30 cellular contexts compared by ENCODE assay signal in the genomic region with DNA sequence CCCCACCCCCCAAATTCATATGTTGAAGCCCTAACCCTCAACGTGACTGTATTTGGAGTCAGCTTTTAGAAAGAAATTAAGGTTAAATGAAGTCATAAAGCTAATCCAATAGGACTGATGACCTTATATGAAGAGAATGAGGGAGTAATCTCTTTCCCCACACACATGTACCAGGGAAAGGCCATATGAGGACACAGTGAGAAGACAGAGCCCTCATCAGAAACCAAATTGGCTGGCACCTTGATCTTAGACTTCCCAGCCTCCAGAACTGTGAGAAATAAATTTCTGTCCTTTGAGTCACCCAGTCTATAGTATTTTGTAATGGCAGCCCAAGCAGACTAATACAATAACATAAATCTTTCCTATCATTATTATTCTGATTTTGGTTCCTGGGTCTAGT.
"Had no signal": no experiment of that assay in that cellular context is flagged by ENCODE, and none has a peak within 500 bp of the region (broad histone marks: within the 10 kb centered on the region; RNA-seq: fewer than 3 reads in every experiment).

No MANE protein-coding gene starts in this region.

- H3K27me3 ChIP-seq: left lung, right lobe of liver, testis, transverse colon, uterus had no signal

- H3K4me1 ChIP-seq: left lung, right lobe of liver, testis, transverse colon, uterus had no signal

- H3K27me3 Mint-ChIP-seq: activated CD4-positive, alpha-beta memory T cell treated with anti-CD3 and anti-CD28 coated beads for 36 hours; activated CD4-positive, alpha-beta T cell treated with anti-CD3 and anti-CD28 coated beads, Interleukin-2, amount 10 ng/mL, durations not matched to agents 24 days and 14 days; activated naive CD8-positive, alpha-beta T cell treated with anti-CD3 and anti-CD28 coated beads for 36 hours; central memory CD8-positive, alpha-beta T cell; natural killer cell treated with Interleukin-12 subunit alpha and Interleukin-12 subunit beta and Interleukin-15 and Interleukin-18, amount 100 ng/mL, for 72 hours; T-helper 17 cell had no signal

- FAIRE-seq: islet of Langerhans had no signal

- H3K27ac ChIP-seq: left lung, right lobe of liver, skin epidermis, testis, transverse colon, uterus, WERI-Rb-1 had no signal

- ATAC-seq: activated CD4-positive, CD25-positive, alpha-beta regulatory T cell treated with anti-CD3 and anti-CD28 coated beads, Interleukin-2, amount 50 U/mL, for 24 hours; left lung; mucosa of descending colon; natural killer cell treated with Interleukin-12 subunit alpha and Interleukin-12 subunit beta and Interleukin-15 and Interleukin-18, amount 100 ng/mL, for 72 hours; right lobe of liver; stimulated activated naive CD8-positive, alpha-beta T cell treated with anti-CD3 and anti-CD28 coated beads, Interleukin-15, Interleukin-2, amounts not matched to agents 100 U/mL and 50 U/mL, for 24 hours; T-helper 17 cell had no signal

- H3K27ac Mint-ChIP-seq: activated CD4-positive, alpha-beta memory T cell treated with anti-CD3 and anti-CD28 coated beads for 36 hours; activated CD4-positive, alpha-beta T cell treated with anti-CD3 and anti-CD28 coated beads, Interleukin-2, amount 10 ng/mL, durations not matched to agents 24 days and 14 days; activated naive CD4-positive, alpha-beta T cell treated with anti-CD3 and anti-CD28 coated beads for 36 hours; activated naive CD8-positive, alpha-beta T cell treated with anti-CD3 and anti-CD28 coated beads for 36 hours; activated T-helper 1 cell treated with anti-CD3 and anti-CD28 coated beads, Interleukin-12 subunit alpha, Interleukin-12 subunit beta, Interleukin-2, Interleukin-4 antibody, amounts not matched to agents 30 ng/mL and 10 ng/mL and 1 ng/mL, durations not matched to agents 14 hours and 24 hours and 36 hours; natural killer cell treated with Interleukin-12 subunit alpha and Interleukin-12 subunit beta and Interleukin-15 and Interleukin-18, amount 100 ng/mL, for 72 hours; T-helper 17 cell had no signal

- DNase-seq: activated CD4-positive, alpha-beta memory T cell treated with anti-CD3 and anti-CD28 coated beads for 36 hours; activated CD4-positive, alpha-beta T cell treated with anti-CD3 and anti-CD28 coated beads, Interleukin-2, amount 10 ng/mL, durations not matched to agents 24 days and 14 days; activated CD8-positive, alpha-beta memory T cell treated with anti-CD3 and anti-CD28 coated beads, Interleukin-2, amount 50 U/mL, for 4 hours; activated effector memory CD4-positive, alpha-beta T cell treated with anti-CD3 and anti-CD28 coated beads, Interleukin-2, amount 50 U/mL, for 16 hours; activated naive CD4-positive, alpha-beta T cell treated with anti-CD3 and anti-CD28 coated beads for 36 hours; activated naive CD8-positive, alpha-beta T cell treated with anti-CD3 and anti-CD28 coated beads for 36 hours; activated T-cell treated with anti-CD3 and anti-CD28 coated beads, Interleukin-2, amount 50 U/mL, for 1 hour; amniotic stem cell; dermis blood vessel endothelial cell; effector CD4-positive, alpha-beta T cell; foreskin melanocyte; left lung; mucosa of descending colon; right lobe of liver; stimulated activated CD4-positive, alpha-beta T cell treated with anti-CD3 and anti-CD28 coated beads, Interleukin-12 subunit alpha, Interleukin-12 subunit beta, amount 100 ng/mL, for 4 hours; stimulated activated CD4-positive, alpha-beta T cell treated with anti-CD3 and anti-CD28 coated beads, Interleukin-4, amount 100 ng/mL, for 1 hour; stimulated activated naive CD8-positive, alpha-beta T cell treated with anti-CD3 and anti-CD28 coated beads, Interleukin-15, Interleukin-2, amounts not matched to agents 100 U/mL and 50 U/mL, for 24 hours; T-helper 17 cell; T1000; testis; transverse colon; uterus; WERI-Rb-1 had no signal

- H3K4me3 ChIP-seq: left lung, lung, mucosa of descending colon, right lobe of liver, skin epidermis, testis, transverse colon, uterus had no signal

- H3K9me3 ChIP-seq: right lobe of liver, testis, uterus had no signal

- H3K4me1 Mint-ChIP-seq: activated CD4-positive, alpha-beta T cell treated with anti-CD3 and anti-CD28 coated beads, Interleukin-2, amount 10 ng/mL, durations not matched to agents 24 days and 14 days; activated naive CD8-positive, alpha-beta T cell treated with anti-CD3 and anti-CD28 coated beads for 36 hours; central memory CD8-positive, alpha-beta T cell; T-helper 17 cell had no signal

- H3K36me3 ChIP-seq: left lung, right lobe of liver, transverse colon, uterus, WERI-Rb-1 had no signal

- H3K4me3 Mint-ChIP-seq: activated CD4-positive, alpha-beta memory T cell treated with anti-CD3 and anti-CD28 coated beads for 36 hours; activated CD4-positive, alpha-beta T cell treated with anti-CD3 and anti-CD28 coated beads, Interleukin-2, amount 10 ng/mL, durations not matched to agents 24 days and 14 days; activated naive CD4-positive, alpha-beta T cell treated with anti-CD3 and anti-CD28 coated beads for 36 hours; activated naive CD8-positive, alpha-beta T cell treated with anti-CD3 and anti-CD28 coated beads for 36 hours; activated T-helper 1 cell treated with anti-CD3 and anti-CD28 coated beads, Interleukin-12 subunit alpha, Interleukin-12 subunit beta, Interleukin-2, Interleukin-4 antibody, amounts not matched to agents 30 ng/mL and 10 ng/mL and 1 ng/mL, durations not matched to agents 14 hours and 24 hours and 36 hours; central memory CD8-positive, alpha-beta T cell; natural killer cell treated with Interleukin-12 subunit alpha and Interleukin-12 subunit beta and Interleukin-15 and Interleukin-18, amount 100 ng/mL, for 72 hours; T-helper 17 cell had no signal
